1 cellular context compared by ENCODE assay signal in the genomic region with DNA sequence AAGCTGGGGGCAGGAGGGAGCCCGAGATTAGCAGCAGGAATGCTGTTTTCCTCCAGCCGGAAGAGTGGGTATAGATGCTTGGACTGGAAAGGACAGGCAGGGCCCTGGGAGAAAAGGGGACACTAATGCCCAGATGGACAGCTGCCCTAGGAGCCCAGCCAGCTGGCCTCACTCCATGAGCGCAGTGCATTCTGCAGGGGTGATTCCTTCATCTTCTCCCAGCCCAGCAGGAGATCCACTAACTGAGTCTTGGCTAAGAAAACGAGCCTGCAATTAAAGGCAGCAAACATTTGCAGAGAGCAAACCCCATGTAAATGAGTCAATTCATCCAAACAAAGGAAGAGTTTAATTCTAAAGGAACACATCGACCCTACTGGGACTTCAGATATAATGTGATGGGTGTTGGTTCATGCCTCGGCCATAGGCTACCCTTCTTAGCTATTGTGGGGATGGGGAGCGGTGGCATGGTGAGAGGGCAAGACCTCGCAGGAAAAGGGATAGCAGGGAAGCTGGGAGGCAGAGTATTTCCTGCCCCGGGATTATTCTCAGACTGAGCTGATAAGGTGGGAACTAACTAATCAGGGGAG.
TF ChIP-seq lines count a peak whose summit lies in the region.

No MANE protein-coding gene starts in this region.

TF ChIP-seq in IMR-90, 13 proteins besides CTCF, POLR2A, EP300 and RAD21:
- TF ChIP-seq FOS (IDR thresholded peaks at IDR 0.05; ENCODE audit: low read depth, low read length) (no peak), MXI1 (IDR thresholded peaks at IDR 0.05; ENCODE audit: borderline replicate concordance, low read depth, low read length) (no peak), CEBPB (IDR thresholded peaks at IDR 0.05; ENCODE audit: low read depth, low read length) (no peak), RFX5 (IDR thresholded peaks at IDR 0.05; ENCODE audit: low read depth, low read length) (no peak), RCOR1 (IDR thresholded peaks at IDR 0.05; ENCODE audit: insufficient replicate concordance, low read length) (no peak)
- TF ChIP-seq, protein P1, sequence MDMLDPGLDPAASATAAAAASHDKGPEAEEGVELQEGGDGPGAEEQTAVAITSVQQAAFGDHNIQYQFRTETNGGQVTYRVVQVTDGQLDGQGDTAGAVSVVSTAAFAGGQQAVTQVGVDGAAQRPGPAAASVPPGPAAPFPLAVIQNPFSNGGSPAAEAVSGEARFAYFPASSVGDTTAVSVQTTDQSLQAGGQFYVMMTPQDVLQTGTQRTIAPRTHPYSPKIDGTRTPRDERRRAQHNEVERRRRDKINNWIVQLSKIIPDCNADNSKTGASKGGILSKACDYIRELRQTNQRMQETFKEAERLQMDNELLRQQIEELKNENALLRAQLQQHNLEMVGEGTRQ (IDR thresholded peaks at IDR 0.05; ENCODE audit: low read depth, low read length), result no peak
TF ChIP-seq in IMR-90: peak in this region for 0.
